ENCODE assay signal across 2 cellular contexts in genomic region chr2:112752667-112753066, GRCh38.
TF ChIP-seq lines count a peak whose summit lies in the region.

No MANE protein-coding gene starts in this region.

TF ChIP-seq in GM12878, 131 proteins besides CTCF, POLR2A, EP300 and RAD21:
- peak; percentile 79 for TF ChIP-seq PKNOX1 (IDR thresholded peaks at IDR 0.05)
- no peak for TF ChIP-seq ZSCAN29 (IDR thresholded peaks at IDR 0.05)
- no peak for TF ChIP-seq CEBPB (IDR thresholded peaks at IDR 0.05; ENCODE audit: borderline replicate concordance in 1 of 2, low read depth in 2 of 2, low read length in 2 of 2)
- TF ChIP-seq PAX8 (IDR thresholded peaks at IDR 0.05), result no peak
TF ChIP-seq in GM12878: peak in this region for 1.

TF ChIP-seq in HepG2, 621 proteins besides CTCF, POLR2A, EP300 and RAD21:
- TF ChIP-seq ETV6 (CRISPR knock-in tag; conservative IDR thresholded peaks at IDR 0.05), result no peak
- TF ChIP-seq HMGXB3 (CRISPR knock-in tag; IDR thresholded peaks at IDR 0.05; ENCODE audit: borderline replicate concordance), result no peak
- TF ChIP-seq ZNF543 (CRISPR knock-in tag; IDR thresholded peaks at IDR 0.05), result no peak
